Comparison of ENCODE assay signal across 2 cellular contexts in genomic region chr7:16644157-16644556, GRCh38.
TF ChIP-seq lines count a peak whose summit lies in the region.

No MANE protein-coding gene starts in this region.

TF ChIP-seq in SK-N-SH treated with all-trans-retinoic acid at 6 μM for 48 hours, 23 proteins besides CTCF, POLR2A, EP300 and RAD21 (continued from another document):
- TF ChIP-seq PPARA (CRISPR knock-in tag; IDR thresholded peaks at IDR 0.05; ENCODE audit: borderline replicate concordance) (no peak), POU6F1 (CRISPR knock-in tag; IDR thresholded peaks at IDR 0.05; ENCODE audit: borderline replicate concordance, low read depth) (no peak), ESRRG (CRISPR knock-in tag; IDR thresholded peaks at IDR 0.05) (no peak), TOX (CRISPR knock-in tag; IDR thresholded peaks at IDR 0.05; ENCODE audit: borderline replicate concordance) (no peak), SNAI2 (CRISPR knock-in tag; IDR thresholded peaks at IDR 0.05) (no peak), ZNF565 (CRISPR knock-in tag; conservative IDR thresholded peaks at IDR 0.05; ENCODE audit: low read depth) (no peak), ISL1 (CRISPR knock-in tag; IDR thresholded peaks at IDR 0.05) (no peak), BACH2 (CRISPR knock-in tag; IDR thresholded peaks at IDR 0.05; ENCODE audit: borderline replicate concordance) (no peak), TSHZ2 (CRISPR knock-in tag; IDR thresholded peaks at IDR 0.05) (no peak), CSDC2 (CRISPR knock-in tag; IDR thresholded peaks at IDR 0.05) (no peak), CSRNP3 (CRISPR knock-in tag; IDR thresholded peaks at IDR 0.05) (no peak)

TF ChIP-seq in liver, 16 proteins besides CTCF, POLR2A, EP300 and RAD21 (continued from another document):
- no peak for TF ChIP-seq ATF3 (IDR thresholded peaks at IDR 0.05)
- TF ChIP-seq REST (IDR thresholded peaks at IDR 0.05) = no peak
- TF ChIP-seq SP1 (IDR thresholded peaks at IDR 0.05) = no peak
